In genomic region chr7:139700505-139701235, GRCh38 we compare ENCODE assay signal across 16 cellular contexts.
DNase-seq lines count a peak whose midpoint lies in the region; ATAC-seq and TF ChIP-seq lines count a peak whose summit lies in the region.
"Had no signal": no experiment of that assay in that cellular context is flagged by ENCODE, and none has a peak within 500 bp of the region (broad histone marks: within the 10 kb centered on the region; RNA-seq: fewer than 3 reads in every experiment).

No MANE protein-coding gene starts in this region.

- TF ChIP-seq CTCF in heart left ventricle (IDR thresholded peaks at IDR 0.05) (no peak), chondrocyte (IDR thresholded peaks at IDR 0.05) (no peak), esophagus muscularis mucosa (IDR thresholded peaks at IDR 0.05) (no peak)

- TF ChIP-seq POLR2A in heart left ventricle (IDR thresholded peaks at IDR 0.05) (no peak), esophagus muscularis mucosa (IDR thresholded peaks at IDR 0.05; ENCODE audit: low read depth) (no peak)

- H3K27me3 ChIP-seq in heart left ventricle (no peaks in the 10 kb centered on the region), esophagus muscularis mucosa (no peaks in the 10 kb centered on the region)

- 68 to 74% (median 72%) methylated on average over 16 of the region's 16 CpGs for WGBS in heart left ventricle, 4 donors
- 85% methylated on average over 16 of the region's 16 CpGs for WGBS in esophagus muscularis mucosa

- no peak for TF ChIP-seq EP300 in esophagus muscularis mucosa (IDR thresholded peaks at IDR 0.05)

- peaks cover 5% of the 10 kb centered on the region for H3K36me3 Mint-ChIP-seq in T-helper 17 cell (ENCODE audit: low read depth)
- H3K36me3 Mint-ChIP-seq in chondrocyte (ENCODE audit: low read depth): peaks cover 10% of the 10 kb centered on the region
- H3K36me3 Mint-ChIP-seq in stimulated activated effector memory CD8-positive, alpha-beta T cell treated with anti-CD3 and anti-CD28 coated beads, Interleukin-12 subunit alpha, Interleukin-12 subunit beta, amount 100 ng/mL, for 72 hours: peaks cover 37% of the 10 kb centered on the region

- no peak for ATAC-seq in heart left ventricle
- ATAC-seq in left cardiac atrium: no peak
- ATAC-seq in T-helper 17 cell: no peak
- peak; percentile 36 for ATAC-seq in stimulated activated effector memory CD8-positive, alpha-beta T cell treated with anti-CD3 and anti-CD28 coated beads, Interleukin-12 subunit alpha, Interleukin-12 subunit beta, amount 100 ng/mL, for 72 hours
- ATAC-seq in HG02840 (IDR thresholded peaks at IDR 0.05; ENCODE audit: low FRiP score, unreplicated experiment): no peak

- no peaks in the 10 kb centered on the region for H3K9me3 ChIP-seq in heart left ventricle
- H3K9me3 ChIP-seq in T-helper 17 cell (ENCODE audit: control insufficient read depth, low read length, poor library complexity, severe bottlenecking): no peaks in the 10 kb centered on the region
- H3K9me3 ChIP-seq in esophagus muscularis mucosa: no peaks in the 10 kb centered on the region

- H3K27ac Mint-ChIP-seq in T-helper 17 cell (peak overlapping the region; percentile 84), chondrocyte (ENCODE audit: unreplicated experiment) (peak overlapping the region; percentile 59)
- H3K27ac Mint-ChIP-seq in stimulated activated effector memory CD8-positive, alpha-beta T cell treated with anti-CD3 and anti-CD28 coated beads, Interleukin-12 subunit alpha, Interleukin-12 subunit beta, amount 100 ng/mL, for 72 hours: peak overlapping the region; percentile 79

- H3K4me3 ChIP-seq in heart left ventricle: no peak overlapping the region
- H3K4me3 ChIP-seq in esophagus muscularis mucosa: no peak overlapping the region

- DNase-seq in heart left ventricle: no peak
- DNase-seq in left cardiac atrium: no peak
- no peak for DNase-seq in T-helper 17 cell
- no peak for DNase-seq in chondrocyte (ENCODE audit: low spot score)
- DNase-seq in stimulated activated effector memory CD8-positive, alpha-beta T cell treated with anti-CD3 and anti-CD28 coated beads, Interleukin-12 subunit alpha, Interleukin-12 subunit beta, amount 100 ng/mL, for 72 hours (ENCODE audit: low spot score in 2 of 2): no peak
- DNase-seq in NCI-H69 (lab: John Stamatoyannopoulos, UW): no peak
- no peak for DNase-seq in esophagus muscularis mucosa (ENCODE audit: extremely low spot score)
- DNase-seq: activated naive CD4-positive, alpha-beta T cell; KBM-7; NCI-H2029 treated with DMSO at 0.1 percent for 48 hours; RPMI8226; stimulated activated CD4-positive, alpha-beta T cell treated with anti-CD3 and anti-CD28 coated beads, Interleukin-2, amount 100 ng/mL, for 48 hours had no signal

- H3K4me1 ChIP-seq in heart left ventricle: peaks cover 14 to 78% (median 48%) of the 10 kb centered on the region in 12 donors
- H3K4me1 ChIP-seq in esophagus muscularis mucosa: peaks cover 47 to 68% (median 56%) of the 10 kb centered on the region in 4 donors

- intact Hi-C loops in heart left ventricle (cut with DNase I): loop anchor here in 3 of 10 donors (5.0 to 10.0 kb wide), 3 partner anchors 37 to 74 kb away; partner anchors contain the start of gene HIPK2 (in 1 of the 3)
- intact Hi-C loops in left cardiac atrium (cut with DNase I): loop anchor here in 1 of 2 donors (5.0 to 10.0 kb wide), 2 partner anchors 53 to 74 kb away; partner anchors contain the start of gene HIPK2
- intact Hi-C loops in esophagus muscularis mucosa (cut with DNase I): loop anchor here (10.0 kb wide), 1 partner anchor 74 kb away; the partner anchor contains the start of gene HIPK2

- peak overlapping the region in 10 of 12 donors; percentile 66 to 93 (median 80) for H3K27ac ChIP-seq in heart left ventricle
- no peak overlapping the region for H3K27ac ChIP-seq in esophagus muscularis mucosa (replicated peaks in 1 of 4)
- H3K27ac ChIP-seq: epithelial cell of prostate, parathyroid adenoma had no signal

- H3K4me3 Mint-ChIP-seq in T-helper 17 cell: no peak overlapping the region
- H3K4me3 Mint-ChIP-seq in chondrocyte (ENCODE audit: unreplicated experiment): no peak overlapping the region
- H3K4me3 Mint-ChIP-seq in stimulated activated effector memory CD8-positive, alpha-beta T cell treated with anti-CD3 and anti-CD28 coated beads, Interleukin-12 subunit alpha, Interleukin-12 subunit beta, amount 100 ng/mL, for 72 hours: peak overlapping the region; percentile 46
- H3K4me3 Mint-ChIP-seq: dendritic cell treated with granulocyte-macrophage colony-stimulating factor and Interleukin-4, amounts not matched to agents 40 ng/mL and 50 ng/mL, for 4 days had no signal

- H3K36me3 ChIP-seq in heart left ventricle: peaks cover 0 to 48% (median 6%) of the 10 kb centered on the region in 9 donors
- peaks cover 0 to 32% (median 1%) of the 10 kb centered on the region in 4 donors for H3K36me3 ChIP-seq in esophagus muscularis mucosa

- H3K4me1 Mint-ChIP-seq in T-helper 17 cell (peaks cover 23% of the 10 kb centered on the region), chondrocyte (ENCODE audit: low read depth) (peaks cover 40% of the 10 kb centered on the region)
- H3K4me1 Mint-ChIP-seq in stimulated activated effector memory CD8-positive, alpha-beta T cell treated with anti-CD3 and anti-CD28 coated beads, Interleukin-12 subunit alpha, Interleukin-12 subunit beta, amount 100 ng/mL, for 72 hours: peaks cover 85% of the 10 kb centered on the region

- H3K9me3 Mint-ChIP-seq in chondrocyte (ENCODE audit: low read depth): no peaks in the 10 kb centered on the region
- H3K9me3 Mint-ChIP-seq in stimulated activated effector memory CD8-positive, alpha-beta T cell treated with anti-CD3 and anti-CD28 coated beads, Interleukin-12 subunit alpha, Interleukin-12 subunit beta, amount 100 ng/mL, for 72 hours: no peaks in the 10 kb centered on the region
- H3K9me3 Mint-ChIP-seq: dendritic cell treated with granulocyte-macrophage colony-stimulating factor and Interleukin-4, amounts not matched to agents 40 ng/mL and 50 ng/mL, for 4 days had no signal

- no peaks in the 10 kb centered on the region for H3K27me3 Mint-ChIP-seq in T-helper 17 cell
- H3K27me3 Mint-ChIP-seq in chondrocyte (ENCODE audit: low read depth): no peaks in the 10 kb centered on the region
- H3K27me3 Mint-ChIP-seq: dendritic cell treated with granulocyte-macrophage colony-stimulating factor and Interleukin-4, amounts not matched to agents 40 ng/mL and 50 ng/mL, for 4 days had no signal

Comparison
In these comparisons a context has a peak if more than half of its experiments do, and no peak if none do; other contexts are left out.
1. H3K27ac ChIP-seq: peak in heart left ventricle (10 of 12); none in esophagus muscularis mucosa (0 of 4).
2. Peak in every context shown above with its lines, with median percentiles within 50 percentile points of each other: H3K27ac Mint-ChIP-seq.